9 cellular contexts compared by ENCODE assay signal in genomic region chr1:161307230-161307768, GRCh38. TPM values are rescaled to one million over a fixed set of nuclear protein-coding genes. Genes with fewer than 3 reads are reported as not detected.
DNase-seq lines count a peak whose midpoint lies in the region; ATAC-seq, FAIRE-seq and TF ChIP-seq lines count a peak whose summit lies in the region.
"Had no signal": no experiment of that assay in that cellular context is flagged by ENCODE, and none has a peak within 500 bp of the region (broad histone marks: within the 10 kb centered on the region; RNA-seq: fewer than 3 reads in every experiment).

No MANE protein-coding gene starts in this region.

- H3K4me3 Mint-ChIP-seq in naive B cell, result peak overlapping the region in 5 of 8 donors; percentile 1 to 99 (median 70)

- H3K4me1 ChIP-seq in DOHH2 (ENCODE audit: control insufficient read depth, low read length) (peaks cover 29% of the 10 kb centered on the region), KMS-11 (ENCODE audit: low read depth, poor library complexity, severe bottlenecking) (peaks cover 7% of the 10 kb centered on the region), K562 (replicated peaks in 1 of 2; ENCODE audit: control insufficient read depth in 2 of 2, insufficient read depth in 2 of 2, low read length in 2 of 2) (peaks cover 35 to 44% of the 10 kb centered on the region in 2 experiments)

- H3K4me3 ChIP-seq in DOHH2 (ENCODE audit: low read length) (no peak overlapping the region), KMS-11 (IDR thresholded peaks at IDR 0.05; ENCODE audit: insufficient read depth, low read depth, low read length) (no peak overlapping the region), K562 (peak overlapping the region; percentile 61)
- H3K4me3 ChIP-seq: prostate gland had no signal

- intact Hi-C loops in K562 (cut with micrococcal nuclease), result loop anchor here (2.0 to 5.0 kb wide), 3 partner anchors 60 to 105 kb away; partner anchors contain the start of genes CFAP126, NDUFS2 and TOMM40L

- H4K20me1 ChIP-seq in DOHH2 (ENCODE audit: control insufficient read depth, insufficient read depth, low read depth, low read length), result no peaks in the 10 kb centered on the region
- no peaks in the 10 kb centered on the region for H4K20me1 ChIP-seq in KMS-11 (ENCODE audit: insufficient read depth)
- H4K20me1 ChIP-seq in K562 (replicated peaks; ENCODE audit: control insufficient read depth, insufficient read depth, low read length), result no peaks in the 10 kb centered on the region

- ATAC-seq in K562 (peak; percentile 70), naive B cell (ENCODE audit: low read depth in 2 of 2) (peak; percentile 37 to 47), HG02981 (IDR thresholded peaks at IDR 0.05; ENCODE audit: unreplicated experiment) (no peak), HG02610 (IDR thresholded peaks at IDR 0.05; ENCODE audit: unreplicated experiment) (no peak), HG03095 (IDR thresholded peaks at IDR 0.05; ENCODE audit: unreplicated experiment) (no peak)

- peaks cover 23 to 38% (median 36%) of the 10 kb centered on the region in 3 donors for H3K4me1 Mint-ChIP-seq in naive B cell

- peaks cover 17% of the 10 kb centered on the region for H3F3A ChIP-seq in DOHH2 (ENCODE audit: control insufficient read depth, insufficient read depth)

- 0 out of 2 replicates have a peak, but pooled peaks cover 5% of the 10 kb centered on the region for H3K27me3 ChIP-seq in DOHH2 (ENCODE audit: control insufficient read depth, low read length)
- H3K27me3 ChIP-seq in KMS-11 (ENCODE audit: insufficient read depth, low read depth), result no peaks in the 10 kb centered on the region
- H3K27me3 ChIP-seq in K562 (ENCODE audit: control insufficient read depth in 2 of 2, insufficient read depth in 2 of 2, low read length in 2 of 2), result no peaks in the 10 kb centered on the region

- no peaks in the 10 kb centered on the region for H3K9me2 ChIP-seq in DOHH2 (replicated peaks; ENCODE audit: control insufficient read depth, low read length)

- TF ChIP-seq CTCF in DOHH2 (IDR thresholded peaks at IDR 0.05; ENCODE audit: low read depth, low read length, poor library complexity, severe bottlenecking) (no peak), KMS-11 (conservative IDR thresholded peaks at IDR 0.05; ENCODE audit: low read depth, low read length) (no peak), K562 (IDR thresholded peaks at IDR 0.05 in 2 of 3, conservative IDR thresholded peaks at IDR 0.05 in 1 of 3; ENCODE audit: insufficient read depth in 2 of 3, low read depth in 1 of 3, low read length in 3 of 3) (no peak)

- POLR2A ChIA-PET in K562 (lab: Yijun Ruan, JAX), result interaction anchor here (0.5 to 1.6 kb wide), 5 partner anchors 12 to 603 kb away, joined by 3 to 4 read pairs (median 3); partner anchors contain the start of gene TOMM40L

- H3K27ac ChIP-seq in DOHH2 (ENCODE audit: low read depth, low read length), result no peak overlapping the region
- no peak overlapping the region for H3K27ac ChIP-seq in KMS-11
- H3K27ac ChIP-seq in K562 (ENCODE audit: extremely low read depth, low read depth, low read length), result peak overlapping the region; percentile 70
- H3K27ac ChIP-seq: prostate gland had no signal

- peak; percentile 95 for FAIRE-seq in K562 (lab: Jason Lieb, UNC)

- peaks cover 3% of the 10 kb centered on the region; the same call in 1 of the 2 replicates for H3K36me3 ChIP-seq in DOHH2 (ENCODE audit: control insufficient read depth, low read length)
- H3K36me3 ChIP-seq in KMS-11 (ENCODE audit: insufficient read depth), result no peaks in the 10 kb centered on the region
- H3K36me3 ChIP-seq in K562 (ENCODE audit: control insufficient read depth, insufficient read depth, low read length), result peaks cover 16% of the 10 kb centered on the region
- H3K36me3 ChIP-seq: prostate gland had no signal

- in situ Hi-C loops in K562 (cut with MboI), result no loop called here

- no TSS peak for BruUV-seq in K562 (replicated peaks; lab: Mats Ljungman, UMichigan)

- H3K27me3 Mint-ChIP-seq in naive B cell, result no peaks in the 10 kb centered on the region

- H2AFZ ChIP-seq in KMS-11 (ENCODE audit: low read depth) (peak overlapping the region; percentile 39; the same call in 1 of the 2 replicates), K562 (ENCODE audit: low read depth, low read length) (peak overlapping the region; percentile 90)

- peak; percentile 49 for TF ChIP-seq EP300 in K562 (IDR thresholded peaks at IDR 0.05; ENCODE audit: low read length)

- TF ChIP-seq RAD21 in K562 (CRISPR knock-in tag; conservative IDR thresholded peaks at IDR 0.05 in 1 of 2, IDR thresholded peaks at IDR 0.05 in 1 of 2), result no peak

- H3K9me3 ChIP-seq in DOHH2 (ENCODE audit: control insufficient read depth, insufficient read depth, low read length), result no peaks in the 10 kb centered on the region
- H3K9me3 ChIP-seq in K562 (replicated peaks; ENCODE audit: control insufficient read depth, insufficient read depth, low read depth, low read length), result no peaks in the 10 kb centered on the region
- H3K9me3 ChIP-seq: prostate gland had no signal

- 23% methylated on average over 7 of the region's 7 CpGs for WGBS in K562 (ENCODE audit: insufficient coverage, low coverage, missing lambda C conversion rate)

- no peaks in the 10 kb centered on the region for H3K9me1 ChIP-seq in K562 (ENCODE audit: control insufficient read depth, insufficient read depth, low read length)

- no peaks in the 10 kb centered on the region for H3K36me3 Mint-ChIP-seq in naive B cell

- H3K27ac Mint-ChIP-seq in naive B cell, result peak overlapping the region in 5 of 6 donors; percentile 17 to 95 (median 88)

- H3K79me2 ChIP-seq in DOHH2 (ENCODE audit: control insufficient read depth, low read length), result peaks cover 14% of the 10 kb centered on the region
- no peaks in the 10 kb centered on the region for H3K79me2 ChIP-seq in KMS-11 (ENCODE audit: insufficient read depth, low read depth)
- H3K79me2 ChIP-seq in K562 (ENCODE audit: control insufficient read depth, insufficient read depth, low read length), result peaks cover 19% of the 10 kb centered on the region

- no peaks in the 10 kb centered on the region for H3K9me3 Mint-ChIP-seq in naive B cell

- H3K9ac ChIP-seq in KMS-11, result no peak overlapping the region
- peak overlapping the region; percentile 46 to 87 for H3K9ac ChIP-seq in K562 (ENCODE audit: insufficient read depth in 1 of 2, low read depth in 2 of 2, low read length in 2 of 2)

- CTCF ChIA-PET in K562 (lab: Yijun Ruan, JAX; ENCODE audit: low intra/inter-chr PET ratio), result interaction anchor here (0.6 kb wide), 1 partner anchor 431 kb away, joined by 4 read pairs; no protein-coding TSS in a partner anchor

- H3K4me2 ChIP-seq in DOHH2 (ENCODE audit: low read length) (peak overlapping the region; percentile 46), KMS-11 (no peak overlapping the region), K562 (ENCODE audit: insufficient read depth, low read length) (peak overlapping the region; percentile 88)

- peak; percentile 68 for TF ChIP-seq POLR2A in K562 (conservative IDR thresholded peaks at IDR 0.05)

- peak; percentile 68 to 88 (median 74) for DNase-seq in K562 (ENCODE audit: extremely low read depth in 1 of 4, low spot score in 3 of 4)
- peak; percentile 57 for DNase-seq in naive B cell
- DNase-seq in activated gamma-delta T cell (lab: John Stamatoyannopoulos, UW), result no peak

RNA-seq across cellular contexts. Expression of gene MPZ, which starts 2.5 kb away (rescaled TPM):
- total RNA-seq in K562 (2011; cell fraction: chromatin; rRNA removed; ENCODE audit: low replicate concordance), result 8.6 and 19.9 TPM in 2 replicates
- total RNA-seq in K562 (2011; cell fraction: nucleolus; rRNA removed), result 17.8 and 21.0 TPM in 2 replicates
- total RNA-seq in K562 (2011; cell fraction: nucleoplasm; rRNA removed), result 18.5 and 20.5 TPM in 2 replicates
- total RNA-seq in K562 (2014; rRNA removed) (13.5 and 19.0 TPM in 2 replicates), K562 (2014; rRNA removed; fragmentation: Illumina TruSeq; extraction: Trizol) (10.2 and 10.4 TPM in 2 replicates), K562 (2015; rRNA removed; fragmentation: Illumina TruSeq; extraction: Trizol) (10.2 and 10.3 TPM in 2 replicates), K562 (2021) (11.4 and 15.3 TPM in 2 replicates)
- polyA plus RNA-seq in K562 (2011; rRNA removed) (10.5 and 10.9 TPM in 2 replicates), K562 (2014; fragmentation: Illumina TruSeq; extraction: Trizol) (14.7 and 17.5 TPM in 2 replicates), K562 (2014; fragmentation: Nextera tagmentation; extraction: Ambion mirVana) (under 1 TPM; 0.22 to 0.31 TPM), K562 (2014; rRNA removed) (15.7 and 16.6 TPM in 2 replicates), naive B cell (ENCODE audit: low read depth in 6 of 6) (not detected)
- 15.5 and 16.4 TPM in 2 replicates for polyA plus RNA-seq in K562 (2011; cell fraction: cytosol; rRNA removed)
- polyA plus RNA-seq in K562 (2011; cell fraction: nucleus; rRNA removed), result 15.3 and 25.2 TPM in 2 replicates
- polyA plus RNA-seq in K562 (2012), result 15.0 and 18.0 TPM in 2 replicates
- polyA minus RNA-seq in K562 (2011; rRNA and poly(A)+ RNA removed), result 1.9 and 3.2 TPM in 2 replicates
- 2.4 and 3.4 TPM in 2 replicates for polyA minus RNA-seq in K562 (2011; cell fraction: cytosol; rRNA and poly(A)+ RNA removed)
- 4.7 and 8.1 TPM in 2 replicates for polyA minus RNA-seq in K562 (2011; cell fraction: nucleus; rRNA and poly(A)+ RNA removed)

RNA-seq across cellular contexts. Expression of gene SDHC, which starts 6.9 kb away (rescaled TPM):
- 35.9 and 56.0 TPM in 2 replicates for total RNA-seq in K562 (2011; cell fraction: chromatin; rRNA removed; ENCODE audit: low replicate concordance)
- total RNA-seq in K562 (2011; cell fraction: nucleolus; rRNA removed), result 47.2 and 69.9 TPM in 2 replicates
- total RNA-seq in K562 (2011; cell fraction: nucleoplasm; rRNA removed), result 58.2 and 68.6 TPM in 2 replicates
- total RNA-seq in K562 (2014; rRNA removed) (7.7 and 13.7 TPM in 2 replicates), K562 (2014; rRNA removed; fragmentation: Illumina TruSeq; extraction: Trizol) (74.8 and 87.4 TPM in 2 replicates), K562 (2015; rRNA removed; fragmentation: Illumina TruSeq; extraction: Trizol) (54.2 and 55.0 TPM in 2 replicates), K562 (2021) (161 and 178 TPM in 2 replicates)
- polyA plus RNA-seq in K562 (2011; rRNA removed) (273 and 309 TPM in 2 replicates), K562 (2014; fragmentation: Illumina TruSeq; extraction: Trizol) (249 and 293 TPM in 2 replicates), K562 (2014; fragmentation: Nextera tagmentation; extraction: Ambion mirVana) (100 to 1,000 TPM in 1 of 2 experiments, 10 to 100 TPM in 1; 99.8 to 198 TPM), K562 (2014; rRNA removed) (174 and 184 TPM in 2 replicates), naive B cell (ENCODE audit: low read depth in 6 of 6) (100 to 1,000 TPM; 186 to 393 (median 238) TPM)
- 358 and 447 TPM in 2 replicates for polyA plus RNA-seq in K562 (2011; cell fraction: cytosol; rRNA removed)
- 83.7 and 117 TPM in 2 replicates for polyA plus RNA-seq in K562 (2011; cell fraction: nucleus; rRNA removed)
- polyA plus RNA-seq in K562 (2012), result 144 and 207 TPM in 2 replicates
- polyA minus RNA-seq in K562 (2011; rRNA and poly(A)+ RNA removed), result 100 and 112 TPM in 2 replicates
- polyA minus RNA-seq in K562 (2011; cell fraction: cytosol; rRNA and poly(A)+ RNA removed), result 61.5 and 99.0 TPM in 2 replicates
- 28.0 and 50.4 TPM in 2 replicates for polyA minus RNA-seq in K562 (2011; cell fraction: nucleus; rRNA and poly(A)+ RNA removed)

RNA-seq across cellular contexts. Expression of gene PCP4L1, which starts 48.8 kb away (rescaled TPM):
- not detected in 2 replicates for total RNA-seq in K562 (2011; cell fraction: chromatin; rRNA removed; ENCODE audit: low replicate concordance)
- not detected in 2 replicates for total RNA-seq in K562 (2011; cell fraction: nucleolus; rRNA removed)
- total RNA-seq in K562 (2011; cell fraction: nucleoplasm; rRNA removed), result not detected in 2 replicates
- total RNA-seq in K562 (2014; rRNA removed), result not detected in 2 replicates
- total RNA-seq in K562 (2014; rRNA removed; fragmentation: Illumina TruSeq; extraction: Trizol), result not detected in 2 replicates
- total RNA-seq in K562 (2015; rRNA removed; fragmentation: Illumina TruSeq; extraction: Trizol), result not detected in 2 replicates
- not detected in 2 replicates for total RNA-seq in K562 (2021)
- not detected in 2 replicates for polyA plus RNA-seq in K562 (2011; rRNA removed)
- polyA plus RNA-seq in K562 (2011; cell fraction: cytosol; rRNA removed), result not detected in 2 replicates
- polyA plus RNA-seq in K562 (2011; cell fraction: nucleus; rRNA removed), result not detected in 2 replicates
- polyA plus RNA-seq in K562 (2012), result 0.08 and 0.22 TPM in 2 replicates
- polyA plus RNA-seq in K562 (2014; fragmentation: Illumina TruSeq; extraction: Trizol), result not detected in 2 replicates
- polyA plus RNA-seq in K562 (2014; fragmentation: Nextera tagmentation; extraction: Ambion mirVana), result not detected
- polyA plus RNA-seq in K562 (2014; rRNA removed), result not detected in 2 replicates
- polyA minus RNA-seq in K562 (2011; rRNA and poly(A)+ RNA removed), result not detected in 2 replicates
- not detected in 2 replicates for polyA minus RNA-seq in K562 (2011; cell fraction: cytosol; rRNA and poly(A)+ RNA removed)
- polyA minus RNA-seq in K562 (2011; cell fraction: nucleus; rRNA and poly(A)+ RNA removed), result not detected in 2 replicates
- polyA plus RNA-seq in naive B cell (ENCODE audit: low read depth in 6 of 6), result not detected

Comparison
In these comparisons a context has a peak if more than half of its experiments do, and no peak if none do; other contexts are left out.
1. ATAC-seq: peak in K562 (single experiment) and naive B cell (2 of 2); none in HG02981 (single experiment), HG02610 (single experiment) and HG03095 (single experiment).